9 cellular contexts compared by ENCODE assay signal in genomic region chr2:195532628-195533271, GRCh38.
DNase-seq lines count a peak whose midpoint lies in the region; ATAC-seq, FAIRE-seq and TF ChIP-seq lines count a peak whose summit lies in the region.
"Had no signal": no experiment of that assay in that cellular context is flagged by ENCODE, and none has a peak within 500 bp of the region (broad histone marks: within the 10 kb centered on the region; RNA-seq: fewer than 3 reads in every experiment).

No MANE protein-coding gene starts in this region.

- H3K4me3 ChIP-seq in RWPE2 (ENCODE audit: severe bottlenecking) (no peak overlapping the region), fibroblast of villous mesenchyme (ENCODE audit: low read depth, low read length) (peak overlapping the region; percentile 19), WERI-Rb-1 (ENCODE audit: low read depth, low read length) (no peak overlapping the region)

- TF ChIP-seq POLR2A in GM12891 (IDR thresholded peaks at IDR 0.05; ENCODE audit: low read depth, low read length), result no peak

- TF ChIP-seq CTCF in RWPE2 (IDR thresholded peaks at IDR 0.05; ENCODE audit: poor library complexity, severe bottlenecking), result no peak
- TF ChIP-seq CTCF in fibroblast of villous mesenchyme (IDR thresholded peaks at IDR 0.05; ENCODE audit: insufficient read depth, low read depth, low read length), result no peak
- TF ChIP-seq CTCF in WERI-Rb-1 (IDR thresholded peaks at IDR 0.05; ENCODE audit: low read depth, low read length), result no peak

- H3K4me1 ChIP-seq in RWPE2 (ENCODE audit: insufficient read depth, poor library complexity, severe bottlenecking), result peaks cover 9% of the 10 kb centered on the region

- peak; percentile 31 for ATAC-seq in HG02884 (IDR thresholded peaks at IDR 0.05; ENCODE audit: unreplicated experiment)
- ATAC-seq in RWPE2 (ENCODE audit: low read depth), result peak; percentile 42; the same call in 2 of the 3 replicates

- no peaks in the 10 kb centered on the region for H3K27me3 ChIP-seq in RWPE2 (ENCODE audit: insufficient read depth, poor library complexity, severe bottlenecking)
- H3K27me3 ChIP-seq in WERI-Rb-1 (ENCODE audit: insufficient read depth, low read depth, severe bottlenecking), result no peaks in the 10 kb centered on the region

- H3K36me3 ChIP-seq in RWPE2 (ENCODE audit: low read depth) (no peaks in the 10 kb centered on the region), WERI-Rb-1 (no peaks in the 10 kb centered on the region)

- no peak for FAIRE-seq in GM12891 (lab: Jason Lieb, UNC)

- peak; percentile 11 for DNase-seq in DMS53 (lab: John Stamatoyannopoulos, UW)
- no peak for DNase-seq in DMS53 treated with DMSO at 0.1 percent for 48 hours (lab: John Stamatoyannopoulos, UW; ENCODE audit: unreplicated experiment)
- no peak for DNase-seq in RWPE2 (ENCODE audit: low spot score)
- DNase-seq in fibroblast of villous mesenchyme (ENCODE audit: low read depth), result peak; percentile 40
- DNase-seq in hepatic stellate cell (ENCODE audit: low spot score), result no peak
- DNase-seq in GM12891 (ENCODE audit: insufficient read length, low spot score), result no peak
- no peak for DNase-seq in WERI-Rb-1

- H3K27ac ChIP-seq in RWPE2 (ENCODE audit: poor library complexity, severe bottlenecking) (no peak overlapping the region), WERI-Rb-1 (no peak overlapping the region)
- H3K27ac ChIP-seq: 22Rv1 had no signal

- H3K9me3 ChIP-seq in RWPE2 (ENCODE audit: severe bottlenecking) (no peaks in the 10 kb centered on the region), WERI-Rb-1 (ENCODE audit: severe bottlenecking) (no peaks in the 10 kb centered on the region)

TF ChIP-seq in GM12891, 5 proteins besides CTCF, POLR2A, EP300 and RAD21:
- no peak for TF ChIP-seq TAF1 (IDR thresholded peaks at IDR 0.05; ENCODE audit: low read depth, low read length)
- no peak for TF ChIP-seq POU2F2 (IDR thresholded peaks at IDR 0.05; ENCODE audit: low read depth, low read length)
- TF ChIP-seq POLR2AphosphoS5 (IDR thresholded peaks at IDR 0.05; ENCODE audit: low read depth, low read length), result no peak
- no peak for TF ChIP-seq SPI1 (IDR thresholded peaks at IDR 0.05; ENCODE audit: low read depth, low read length)
- no peak for TF ChIP-seq PAX5 (IDR thresholded peaks at IDR 0.05; ENCODE audit: insufficient read depth, low read length, severe bottlenecking)

Comparison
In these comparisons a context has a peak if more than half of its experiments do, and no peak if none do; other contexts are left out.
1. DNase-seq: peak in DMS53 (single experiment) and fibroblast of villous mesenchyme (single experiment); none in DMS53 treated with DMSO at 0.1 percent for 48 hours (single experiment), RWPE2 (single experiment), hepatic stellate cell (single experiment), GM12891 (single experiment) and WERI-Rb-1 (single experiment).